3 cellular contexts compared by ENCODE assay signal in the genomic region with DNA sequence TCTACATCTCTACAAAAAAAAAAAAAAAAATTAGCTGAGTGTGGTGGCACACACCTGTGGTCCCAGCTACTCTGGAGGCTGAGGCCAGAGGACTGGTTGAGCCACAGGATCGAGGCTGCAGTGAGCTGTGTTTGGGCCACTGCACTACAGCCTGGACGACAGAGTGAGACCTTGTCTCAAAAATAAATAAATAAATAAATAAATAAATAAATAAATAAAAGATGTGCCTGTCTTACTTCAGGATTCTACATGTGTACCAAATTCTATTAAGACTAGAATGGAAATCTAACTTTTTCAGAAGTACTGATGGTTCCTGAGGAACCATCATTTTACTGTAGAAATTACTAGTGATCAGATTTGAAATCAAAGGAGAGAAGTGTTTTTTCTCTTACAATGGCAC.
"Had no signal": no experiment of that assay in that cellular context is flagged by ENCODE, and none has a peak within 500 bp of the region (broad histone marks: within the 10 kb centered on the region; RNA-seq: fewer than 3 reads in every experiment).

No MANE protein-coding gene starts in this region.

- DNase-seq: GDM1, GF-D8 had no signal

- H3K4me3 ChIP-seq: GM12878 had no signal
